Comparison of ENCODE assay signal across 6 cellular contexts in genomic region chr9:137077758-137078693, GRCh38. TPM values are rescaled to one million over a fixed set of nuclear protein-coding genes. Genes with fewer than 3 reads are reported as not detected.
DNase-seq lines count a peak whose midpoint lies in the region; ATAC-seq and TF ChIP-seq lines count a peak whose summit lies in the region.

No MANE protein-coding gene starts in this region.

- no peaks in the 10 kb centered on the region for H3K27me3 Mint-ChIP-seq in activated T-cell treated with anti-CD3 and anti-CD28 coated beads, Interleukin-2, amount 50 U/mL, for 24 hours

- no peak overlapping the region for H3K27ac ChIP-seq in aorta (ENCODE audit: low read depth in 1 of 2, low read length in 2 of 2)

- no peaks in the 10 kb centered on the region for H3K36me3 ChIP-seq in aorta (ENCODE audit: control insufficient read depth in 1 of 2, insufficient read depth in 2 of 2, low read length in 1 of 2)

- DNase-seq in stimulated activated CD4-positive, alpha-beta T cell treated with anti-CD3 and anti-CD28 coated beads, Interleukin-2, amount 100 ng/mL, for 24 hours: peak; percentile 37 to 49
- DNase-seq in stimulated activated CD4-positive, alpha-beta T cell treated with anti-CD3 and anti-CD28 coated beads, Interleukin-1b, Interleukin-23, amount 100 ng/mL, for 48 hours: no peak
- peak; percentile 66 for DNase-seq in activated T-cell treated with anti-CD3 and anti-CD28 coated beads, Interleukin-2, amount 50 U/mL, for 24 hours
- DNase-seq in left colon (peak in 1 of 2 donors; percentile 73), aorta (peak; percentile 69 to 76), erythroblast (lab: John Stamatoyannopoulos, UW) (no peak)

- H3K9me3 Mint-ChIP-seq in activated T-cell treated with anti-CD3 and anti-CD28 coated beads, Interleukin-2, amount 50 U/mL, for 24 hours: no peaks in the 10 kb centered on the region

- no peaks in the 10 kb centered on the region for H3K9me3 ChIP-seq in aorta (ENCODE audit: control insufficient read depth, low read length)

- H3K27me3 ChIP-seq in aorta (ENCODE audit: control insufficient read depth in 1 of 2, insufficient read depth in 2 of 2, low read length in 1 of 2): no peaks in the 10 kb centered on the region

- peak overlapping the region; percentile 77 for H3K4me3 Mint-ChIP-seq in activated T-cell treated with anti-CD3 and anti-CD28 coated beads, Interleukin-2, amount 50 U/mL, for 24 hours

- intact Hi-C loops in left colon (cut with DNase I, micrococcal nuclease): no loop called here
- intact Hi-C loops in aorta (cut with DNase I): no loop called here

- peak overlapping the region; percentile 66 to 75 for H3K4me3 ChIP-seq in aorta (ENCODE audit: low read length in 2 of 2)

- H3K4me1 Mint-ChIP-seq in activated T-cell treated with anti-CD3 and anti-CD28 coated beads, Interleukin-2, amount 50 U/mL, for 24 hours (ENCODE audit: low read depth): peaks cover 3% of the 10 kb centered on the region

- TF ChIP-seq POLR2A in erythroblast (IDR thresholded peaks at IDR 0.05; ENCODE audit: low read length): no peak

- WGBS in aorta, 2 donors: 21 to 23% methylated on average over 60 to 76 of the region's 76 CpGs

- ATAC-seq in left colon (peak; percentile 38), aorta (ENCODE audit: low FRiP score) (no peak)

- H3K4me1 ChIP-seq in aorta (ENCODE audit: control insufficient read depth in 1 of 2, insufficient read depth in 2 of 2, low read length in 2 of 2): no peaks in the 10 kb centered on the region

- no peak overlapping the region for H3K27ac Mint-ChIP-seq in activated T-cell treated with anti-CD3 and anti-CD28 coated beads, Interleukin-2, amount 50 U/mL, for 24 hours

- peaks cover 26% of the 10 kb centered on the region for H3K36me3 Mint-ChIP-seq in activated T-cell treated with anti-CD3 and anti-CD28 coated beads, Interleukin-2, amount 50 U/mL, for 24 hours (ENCODE audit: low read depth)

RNA-seq across cellular contexts. Expression of gene UAP1L1, which starts 0.7 kb away (rescaled TPM):
- total RNA-seq in left colon (10 to 100 TPM; 13.0 to 18.2 TPM), aorta (10 to 100 TPM in 1 of 2 donors, 1 to 10 TPM in 1; 7.9 to 20.6 TPM)
- polyA plus RNA-seq in aorta: 10 to 100 TPM in 1 of 2 donors, 1 to 10 TPM in 1; 4.1 to 13.2 TPM

RNA-seq across cellular contexts. Expression of gene SAPCD2, which starts 7.7 kb away (rescaled TPM):
- total RNA-seq in left colon: 10 to 100 TPM; 10.3 to 16.8 TPM
- under 1 TPM; 0.26 to 0.60 TPM for total RNA-seq in aorta
- under 1 TPM in 1 of 2 donors, not detected in 1; 0.50 TPM for polyA plus RNA-seq in aorta

RNA-seq across cellular contexts. Expression of gene MAN1B1, which starts 8.8 kb away (rescaled TPM):
- total RNA-seq in left colon (10 to 100 TPM; 50.0 to 53.5 TPM), aorta (10 to 100 TPM; 28.4 to 52.2 TPM)
- 100 to 1,000 TPM in 1 of 2 donors, 10 to 100 TPM in 1; 21.2 to 104 TPM for polyA plus RNA-seq in aorta

RNA-seq across cellular contexts. Expression of gene ENTPD2, which starts 24.2 kb away (rescaled TPM):
- total RNA-seq in left colon (10 to 100 TPM; 25.0 to 26.3 TPM), aorta (1 to 10 TPM in 1 of 2 donors, under 1 TPM in 1; 0.16 to 1.7 TPM)
- polyA plus RNA-seq in aorta: not detected

RNA-seq across cellular contexts. Expression of gene NPDC1, which starts 32.0 kb away (rescaled TPM):
- total RNA-seq in left colon (100 to 1,000 TPM; 170 to 204 TPM), aorta (100 to 1,000 TPM in 1 of 2 donors, 10 to 100 TPM in 1; 99.3 to 217 TPM)
- polyA plus RNA-seq in aorta: 100 to 1,000 TPM in 1 of 2 donors, 10 to 100 TPM in 1; 26.5 to 190 TPM

Comparison
In these comparisons a context has a peak if more than half of its experiments do, and no peak if none do; other contexts are left out.
1. DNase-seq: peak in stimulated activated CD4-positive, alpha-beta T cell treated with anti-CD3 and anti-CD28 coated beads, Interleukin-2, amount 100 ng/mL, for 24 hours (2 of 2), activated T-cell treated with anti-CD3 and anti-CD28 coated beads, Interleukin-2, amount 50 U/mL, for 24 hours (single experiment) and aorta (2 of 2); none in stimulated activated CD4-positive, alpha-beta T cell treated with anti-CD3 and anti-CD28 coated beads, Interleukin-1b, Interleukin-23, amount 100 ng/mL, for 48 hours (single experiment) and erythroblast (0 of 2).
2. RNA of gene SAPCD2, which starts 7.7 kb away (total RNA-seq): 10.3 to 16.8 TPM in left colon; 0.26 to 0.60 TPM in aorta; every median in the first group is over 4 times any median in the second.